14 cellular contexts compared by ENCODE assay signal in the genomic region with DNA sequence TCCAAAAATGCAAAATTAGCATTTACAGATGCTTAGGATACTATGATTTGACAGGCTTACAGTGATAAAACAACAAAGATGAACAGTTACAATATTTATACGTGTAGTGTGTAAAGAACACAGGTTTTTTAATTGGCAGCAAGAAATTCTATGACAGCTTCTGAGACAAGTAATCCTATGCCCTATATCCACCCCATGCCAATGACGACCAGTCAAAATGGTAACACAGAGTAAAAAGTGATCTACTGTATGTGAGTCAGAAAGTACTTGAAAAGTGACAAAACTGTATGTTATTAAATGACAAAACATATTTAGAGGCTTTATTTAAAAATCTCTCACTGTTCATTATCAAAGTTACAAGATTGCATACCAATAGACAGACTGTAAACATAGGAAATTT.
"Had no signal": no experiment of that assay in that cellular context is flagged by ENCODE, and none has a peak within 500 bp of the region (broad histone marks: within the 10 kb centered on the region; RNA-seq: fewer than 3 reads in every experiment).

No MANE protein-coding gene starts in this region.

- H3K4me3 Mint-ChIP-seq: activated B cell treated with CpG ODN at 0.5 μM for 24 hours, mesothelial cell of epicardium had no signal

- ATAC-seq: left cardiac atrium, lower lobe of right lung, Right ventricle myocardium inferior had no signal

- H3K4me1 Mint-ChIP-seq: mesothelial cell of epicardium had no signal

- H3K27ac ChIP-seq: cardiac muscle cell, colonic mucosa, lower lobe of right lung had no signal

- H3K9me3 Mint-ChIP-seq: activated B cell treated with CpG ODN at 0.5 μM for 24 hours, mesothelial cell of epicardium had no signal

- H3K27ac Mint-ChIP-seq: activated B cell treated with CpG ODN at 0.5 μM for 24 hours, mesothelial cell of epicardium had no signal

- DNase-seq: activated B cell treated with CpG ODN at 0.5 μM for 24 hours; colonic mucosa; effector CD8-positive, alpha-beta T cell; foreskin melanocyte; head of caudate nucleus; left cardiac atrium; lower lobe of right lung; retina; SK-N-SH; stimulated activated CD4-positive, alpha-beta T cell treated with anti-CD3 and anti-CD28 coated beads, Interleukin-4, amount 100 ng/mL, for 4 hours; trophoblast cell had no signal

- H3K27me3 Mint-ChIP-seq: activated B cell treated with CpG ODN at 0.5 μM for 24 hours had no signal
